17 cellular contexts compared by ENCODE assay signal in genomic region chr14:90204516-90204915, GRCh38. TPM values are rescaled to one million over a fixed set of nuclear protein-coding genes. Genes with fewer than 3 reads are reported as not detected.
DNase-seq lines count a peak whose midpoint lies in the region; TF ChIP-seq lines count a peak whose summit lies in the region.
"Had no signal": no experiment of that assay in that cellular context is flagged by ENCODE, and none has a peak within 500 bp of the region (broad histone marks: within the 10 kb centered on the region; RNA-seq: fewer than 3 reads in every experiment).

No MANE protein-coding gene starts in this region.

- H3K4me3 ChIP-seq in mesendoderm (ENCODE audit: low read length), result no peak overlapping the region
- no peak overlapping the region for H3K4me3 ChIP-seq in coronary artery
- H3K4me3 ChIP-seq: GM23248, HAP-1, Peyer's patch had no signal

- no peaks in the 10 kb centered on the region for H3K9me3 Mint-ChIP-seq in activated T-helper 1 cell treated with anti-CD3 and anti-CD28 coated beads, Interleukin-12 subunit alpha, Interleukin-12 subunit beta, Interleukin-2, Interleukin-4 antibody, amounts not matched to agents 30 ng/mL and 10 ng/mL and 1 ng/mL, durations not matched to agents 14 hours and 24 hours and 36 hours

- H3K27ac ChIP-seq in mesendoderm (ENCODE audit: low read depth, low read length), result no peak overlapping the region
- H3K27ac ChIP-seq in coronary artery, result no peak overlapping the region
- H3K27ac ChIP-seq: GM23248, Peyer's patch had no signal

- peaks cover 8% of the 10 kb centered on the region for H3K4me1 ChIP-seq in mesendoderm (ENCODE audit: control insufficient read depth, low read depth, low read length)
- H3K4me1 ChIP-seq: HAP-1, Peyer's patch had no signal

- peak overlapping the region; percentile 34 for H3K56ac ChIP-seq in mesendoderm (ENCODE audit: low read length)

- DNase-seq in ELF-1 (ENCODE audit: low read depth, low spot score), result peak; percentile 71
- DNase-seq in NCI-H146 (lab: John Stamatoyannopoulos, UW), result peak; percentile 88
- peak; percentile 75 for DNase-seq in NCI-H2171 treated with DMSO at 0.1 percent for 48 hours (lab: John Stamatoyannopoulos, UW)
- peak; percentile 53 for DNase-seq in mesendoderm
- DNase-seq in coronary artery (ENCODE audit: low spot score), result no peak
- no peak for DNase-seq in hepatic stellate cell (ENCODE audit: low spot score)
- DNase-seq in SK-N-DZ (ENCODE audit: low spot score), result no peak
- DNase-seq in activated T-helper 1 cell treated with anti-CD3 and anti-CD28 coated beads, Interleukin-12 subunit alpha, Interleukin-12 subunit beta, Interleukin-2, Interleukin-4 antibody, amounts not matched to agents 30 ng/mL and 10 ng/mL and 1 ng/mL, durations not matched to agents 14 hours and 24 hours and 36 hours (ENCODE audit: low spot score), result no peak
- DNase-seq: C1 segment of cervical spinal cord; CD8-positive, alpha-beta memory T cell; GDM1; GM23248; NCI-H1092 treated with DMSO at 0.1 percent for 48 hours; NCI-H510A; NK-92 treated with Interleukin-12 subunit alpha and Interleukin-12 subunit beta, amount 100 ng/mL, for 24 hours; Peyer's patch had no signal

- H3K36me3 Mint-ChIP-seq in activated T-helper 1 cell treated with anti-CD3 and anti-CD28 coated beads, Interleukin-12 subunit alpha, Interleukin-12 subunit beta, Interleukin-2, Interleukin-4 antibody, amounts not matched to agents 30 ng/mL and 10 ng/mL and 1 ng/mL, durations not matched to agents 14 hours and 24 hours and 36 hours (ENCODE audit: low read depth), result no peaks in the 10 kb centered on the region
- H3K36me3 Mint-ChIP-seq: CD8-positive, alpha-beta memory T cell had no signal

- no peak overlapping the region for H3K23ac ChIP-seq in mesendoderm (ENCODE audit: low read length)

- H2AK5ac ChIP-seq in mesendoderm (ENCODE audit: low read length), result no peak overlapping the region

- no peak overlapping the region for H3K27ac Mint-ChIP-seq in activated T-helper 1 cell treated with anti-CD3 and anti-CD28 coated beads, Interleukin-12 subunit alpha, Interleukin-12 subunit beta, Interleukin-2, Interleukin-4 antibody, amounts not matched to agents 30 ng/mL and 10 ng/mL and 1 ng/mL, durations not matched to agents 14 hours and 24 hours and 36 hours
- H3K27ac Mint-ChIP-seq: CD8-positive, alpha-beta memory T cell had no signal

- H2BK120ac ChIP-seq in mesendoderm (ENCODE audit: low read depth, low read length), result no peak overlapping the region

- no peak overlapping the region for H3K4me3 Mint-ChIP-seq in activated T-helper 1 cell treated with anti-CD3 and anti-CD28 coated beads, Interleukin-12 subunit alpha, Interleukin-12 subunit beta, Interleukin-2, Interleukin-4 antibody, amounts not matched to agents 30 ng/mL and 10 ng/mL and 1 ng/mL, durations not matched to agents 14 hours and 24 hours and 36 hours
- H3K4me3 Mint-ChIP-seq: CD8-positive, alpha-beta memory T cell had no signal

- no peaks in the 10 kb centered on the region for H3K4me1 Mint-ChIP-seq in activated T-helper 1 cell treated with anti-CD3 and anti-CD28 coated beads, Interleukin-12 subunit alpha, Interleukin-12 subunit beta, Interleukin-2, Interleukin-4 antibody, amounts not matched to agents 30 ng/mL and 10 ng/mL and 1 ng/mL, durations not matched to agents 14 hours and 24 hours and 36 hours (ENCODE audit: low read depth)
- H3K4me1 Mint-ChIP-seq: CD8-positive, alpha-beta memory T cell had no signal

- H2BK15ac ChIP-seq in mesendoderm (replicated peaks; ENCODE audit: low read depth), result no peak overlapping the region

- no peak overlapping the region for H2BK5ac ChIP-seq in mesendoderm (ENCODE audit: low read length)

- H4K5ac ChIP-seq in mesendoderm (ENCODE audit: low read length), result no peak overlapping the region

- no peak overlapping the region for H3K4ac ChIP-seq in mesendoderm (ENCODE audit: low read depth, low read length)

- H4K8ac ChIP-seq in mesendoderm (ENCODE audit: low read depth, low read length), result no peak overlapping the region

- H3K79me2 ChIP-seq in mesendoderm (ENCODE audit: control insufficient read depth, insufficient read depth, low read length), result no peaks in the 10 kb centered on the region

- H3K9ac ChIP-seq in mesendoderm (ENCODE audit: low read length), result no peak overlapping the region
- H3K9ac ChIP-seq: GM23248 had no signal

- H3K36me3 ChIP-seq in mesendoderm (ENCODE audit: control insufficient read depth, insufficient read depth, low read length), result no peaks in the 10 kb centered on the region
- H3K36me3 ChIP-seq: HAP-1, Peyer's patch had no signal

- no peaks in the 10 kb centered on the region for H3K27me3 Mint-ChIP-seq in activated T-helper 1 cell treated with anti-CD3 and anti-CD28 coated beads, Interleukin-12 subunit alpha, Interleukin-12 subunit beta, Interleukin-2, Interleukin-4 antibody, amounts not matched to agents 30 ng/mL and 10 ng/mL and 1 ng/mL, durations not matched to agents 14 hours and 24 hours and 36 hours (ENCODE audit: insufficient read depth)

- no peak overlapping the region for H3K18ac ChIP-seq in mesendoderm (ENCODE audit: low read length)

- no peaks in the 10 kb centered on the region for H3K79me1 ChIP-seq in mesendoderm (ENCODE audit: low read length)

- H3K4me2 ChIP-seq in mesendoderm (ENCODE audit: low read length), result no peak overlapping the region

- no peak for TF ChIP-seq CTCF in coronary artery (IDR thresholded peaks at IDR 0.05)

- no peaks in the 10 kb centered on the region for H3K27me3 ChIP-seq in mesendoderm (ENCODE audit: insufficient read depth, low read length, poor library complexity)
- H3K27me3 ChIP-seq: Peyer's patch had no signal

- intact Hi-C loops in activated T-helper 1 cell treated with anti-CD3 and anti-CD28 coated beads, Interleukin-12 subunit alpha, Interleukin-12 subunit beta, Interleukin-2, Interleukin-4 antibody, amounts not matched to agents 30 ng/mL and 10 ng/mL and 1 ng/mL, durations not matched to agents 14 hours and 24 hours and 36 hours (cut with micrococcal nuclease), result no loop called here

RNA-seq across cellular contexts. Expression of gene PSMC1, which starts 51.8 kb away (rescaled TPM):
- 135 TPM for polyA plus RNA-seq in mesendoderm (2013, experiment 1 of 2)
- 143 TPM for polyA plus RNA-seq in mesendoderm (2013, experiment 2 of 2)
- polyA plus RNA-seq in SK-N-DZ (2014; cell fraction: cytosol; rRNA removed), result 163 and 174 TPM in 2 replicates
- polyA plus RNA-seq in SK-N-DZ (2014; cell fraction: nucleus; rRNA removed), result 60.4 and 86.3 TPM in 2 replicates
- 171 and 176 TPM in 2 replicates for total RNA-seq in activated T-helper 1 cell treated with anti-CD3 and anti-CD28 coated beads, Interleukin-12 subunit alpha, Interleukin-12 subunit beta, Interleukin-2, Interleukin-4 antibody, amounts not matched to agents 30 ng/mL and 10 ng/mL and 1 ng/mL, durations not matched to agents 14 hours and 24 hours and 36 hours

Comparison
In these comparisons a context has a peak if more than half of its experiments do, and no peak if none do; other contexts are left out.
1. DNase-seq: peak in ELF-1 (single experiment), NCI-H146 (single experiment), NCI-H2171 treated with DMSO at 0.1 percent for 48 hours (single experiment) and mesendoderm (single experiment); none in coronary artery (single experiment), hepatic stellate cell (single experiment), SK-N-DZ (single experiment) and activated T-helper 1 cell treated with anti-CD3 and anti-CD28 coated beads, Interleukin-12 subunit alpha, Interleukin-12 subunit beta, Interleukin-2, Interleukin-4 antibody, amounts not matched to agents 30 ng/mL and 10 ng/mL and 1 ng/mL, durations not matched to agents 14 hours and 24 hours and 36 hours (single experiment).